ENCODE assay signal across 10 cellular contexts in the genomic region with DNA sequence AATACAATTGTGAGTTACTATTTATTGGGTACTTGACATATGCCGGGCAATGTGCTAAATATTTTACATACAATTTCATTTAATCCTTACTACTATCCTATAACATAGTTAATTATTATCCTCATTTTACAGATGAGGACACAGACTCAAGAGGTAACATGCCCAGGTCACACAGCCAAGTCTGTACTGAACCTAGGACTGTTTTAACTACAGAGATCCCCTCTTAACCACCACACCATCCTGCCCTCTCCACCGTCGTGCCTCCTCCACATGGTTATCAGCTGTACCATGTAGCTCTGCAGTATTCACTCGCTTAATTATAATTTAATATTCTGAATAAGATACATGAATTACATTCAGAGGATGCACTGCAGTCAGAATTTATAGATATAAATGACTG. TPM values are rescaled to one million over a fixed set of nuclear protein-coding genes. Genes with fewer than 3 reads are reported as not detected.
A peak's percentile ranks its signal among the peaks of the same experiment; 100 is the strongest.
DNase-seq lines count a peak whose midpoint lies in the region; ATAC-seq and TF ChIP-seq lines count a peak whose summit lies in the region.
"Had no signal": no experiment of that assay in that cellular context is flagged by ENCODE, and none has a peak within 500 bp of the region (broad histone marks: within the 10 kb centered on the region; RNA-seq: fewer than 3 reads in every experiment).

No MANE protein-coding gene starts in this region.

- TF ChIP-seq CTCF in PC-9 (conservative IDR thresholded peaks at IDR 0.05) (no peak), liver (IDR thresholded peaks at IDR 0.05; ENCODE audit: low read depth, low read length, missing input control) (no peak), lower lobe of right lung (IDR thresholded peaks at IDR 0.05) (no peak)

- H3K9me3 Mint-ChIP-seq in CD8-positive, alpha-beta memory T cell, result no peaks in the 10 kb centered on the region
- H3K9me3 Mint-ChIP-seq: stimulated activated naive B cell treated with anti-CD40 and anti-IgM and Interleukin-4, amounts not matched to agents 10 μg/mL and 1 μg/mL and 100 μg/mL, for 72 hours had no signal

- peaks cover 89% of the 10 kb centered on the region for H4K20me1 ChIP-seq in PC-9 (ENCODE audit: insufficient read depth)

- peaks cover 80% of the 10 kb centered on the region for H3K4me1 ChIP-seq in CD8-positive, alpha-beta memory T cell (ENCODE audit: insufficient read depth, low read length)
- H3K4me1 ChIP-seq in PC-9 (replicated peaks; ENCODE audit: insufficient read depth) (peaks cover 50% of the 10 kb centered on the region), liver (ENCODE audit: control insufficient read depth in 4 of 4, insufficient read depth in 4 of 4, low read length in 3 of 4) (peaks cover 8 to 78% (median 62%) of the 10 kb centered on the region in 4 donors), lower lobe of right lung (peaks cover 93% of the 10 kb centered on the region)

- no peaks in the 10 kb centered on the region for H3K9me3 ChIP-seq in CD8-positive, alpha-beta memory T cell (ENCODE audit: low read length)
- H3K9me3 ChIP-seq in PC-9 (ENCODE audit: insufficient read depth, low read depth), result no peaks in the 10 kb centered on the region
- no peaks in the 10 kb centered on the region for H3K9me3 ChIP-seq in liver (ENCODE audit: control insufficient read depth in 4 of 4, low read length in 3 of 4)
- H3K9me3 ChIP-seq in lower lobe of right lung, result no peaks in the 10 kb centered on the region

- H3K27me3 Mint-ChIP-seq in CD8-positive, alpha-beta memory T cell, result no peaks in the 10 kb centered on the region
- H3K27me3 Mint-ChIP-seq: stimulated activated naive B cell treated with anti-CD40 and anti-IgM and Interleukin-4, amounts not matched to agents 10 μg/mL and 1 μg/mL and 100 μg/mL, for 72 hours had no signal

- POLR2A ChIA-PET in CD8-positive, alpha-beta memory T cell (lab: Charles Lee), result no interaction called here
- POLR2A ChIA-PET in PC-9 (lab: Charles Lee; ENCODE audit: unreplicated experiment), result no interaction called here

- no peak overlapping the region for H3K9ac ChIP-seq in liver (ENCODE audit: low read depth in 1 of 2, low read length in 2 of 2)

- no TSS peak for BruUV-seq in PC-9 (replicated peaks; lab: Mats Ljungman, UMichigan)

- no peak overlapping the region for H3K4me3 ChIP-seq in CD8-positive, alpha-beta memory T cell (ENCODE audit: low read length)
- H3K4me3 ChIP-seq in PC-9 (no peak overlapping the region), liver (ENCODE audit: low read depth in 1 of 3, low read length in 3 of 3) (peak overlapping the region in 2 of 3 donors; percentile 11 to 31), lower lobe of right lung (no peak overlapping the region)

- no peak for TF ChIP-seq RAD21 in liver (IDR thresholded peaks at IDR 0.05)

- CTCF ChIA-PET in CD8-positive, alpha-beta memory T cell (lab: Charles Lee), result no interaction called here
- CTCF ChIA-PET in PC-9 (lab: Charles Lee), result no interaction called here

- H3K9me2 ChIP-seq in PC-9 (ENCODE audit: insufficient read depth), result no peaks in the 10 kb centered on the region

- peak; percentile 54 for ATAC-seq in GM19463 (IDR thresholded peaks at IDR 0.05; ENCODE audit: unreplicated experiment)
- ATAC-seq in lower lobe of right lung, result no peak
- no peak for ATAC-seq in HG03135 (IDR thresholded peaks at IDR 0.05; ENCODE audit: unreplicated experiment)
- no peak for ATAC-seq in Right ventricle myocardium inferior

- no peak overlapping the region for H3K27ac ChIP-seq in CD8-positive, alpha-beta memory T cell (ENCODE audit: low read depth, low read length)
- H3K27ac ChIP-seq in PC-9, result peak overlapping the region; percentile 4; the same call in 1 of the 2 replicates
- H3K27ac ChIP-seq in liver (ENCODE audit: low read depth in 1 of 2, low read length in 2 of 2), result no peak overlapping the region
- H3K27ac ChIP-seq in lower lobe of right lung, result no peak overlapping the region

- H3K4me3 Mint-ChIP-seq in CD8-positive, alpha-beta memory T cell, result peak overlapping the region in 6 of 7 donors; percentile 47 to 92 (median 67)
- H3K4me3 Mint-ChIP-seq: stimulated activated naive B cell treated with anti-CD40 and anti-IgM and Interleukin-4, amounts not matched to agents 10 μg/mL and 1 μg/mL and 100 μg/mL, for 72 hours had no signal

- 21% methylated on average over 4 of the region's 4 CpGs for whole genome bisulfite sequencing in liver

- no peak overlapping the region for H3K4me2 ChIP-seq in PC-9

- H3F3A ChIP-seq in PC-9 (ENCODE audit: insufficient read depth, low read depth), result no peaks in the 10 kb centered on the region

- no peak overlapping the region for H2AFZ ChIP-seq in PC-9

- H3K36me3 ChIP-seq in CD8-positive, alpha-beta memory T cell (ENCODE audit: insufficient read depth, low read length), result no peaks in the 10 kb centered on the region
- H3K36me3 ChIP-seq in PC-9 (ENCODE audit: low read depth) (0 out of 2 replicates have a peak, but pooled peaks cover 6% of the 10 kb centered on the region), liver (ENCODE audit: control insufficient read depth in 4 of 4, insufficient read depth in 3 of 4, low read depth in 1 of 4, low read length in 3 of 4) (peaks cover 0 to under 1% (median 0%) of the 10 kb centered on the region in 4 donors), lower lobe of right lung (no peaks in the 10 kb centered on the region)

- peaks cover 100% of the 10 kb centered on the region for H3K79me2 ChIP-seq in PC-9 (ENCODE audit: low read depth)

- no peak for DNase-seq in CD8-positive, alpha-beta memory T cell
- no peak for DNase-seq in PC-9
- no peak for DNase-seq in lower lobe of right lung
- DNase-seq in Right ventricle myocardium inferior (ENCODE audit: missing footprints), result no peak
- DNase-seq in DMS153 (lab: John Stamatoyannopoulos, UW), result no peak
- DNase-seq: NCI-H774; stimulated activated naive B cell treated with anti-CD40 and anti-IgM and Interleukin-4, amounts not matched to agents 10 μg/mL and 1 μg/mL and 100 μg/mL, for 72 hours had no signal

- peaks cover 0 to 14% (median 0%) of the 10 kb centered on the region in 3 donors for H3K36me3 Mint-ChIP-seq in CD8-positive, alpha-beta memory T cell

- H3K27ac Mint-ChIP-seq in CD8-positive, alpha-beta memory T cell, result peak overlapping the region in 7 of 8 donors; percentile 24 to 72 (median 48)
- H3K27ac Mint-ChIP-seq: stimulated activated naive B cell treated with anti-CD40 and anti-IgM and Interleukin-4, amounts not matched to agents 10 μg/mL and 1 μg/mL and 100 μg/mL, for 72 hours had no signal

- H3K27me3 ChIP-seq in CD8-positive, alpha-beta memory T cell (ENCODE audit: insufficient read depth, low read length, poor library complexity, severe bottlenecking), result no peaks in the 10 kb centered on the region
- H3K27me3 ChIP-seq in PC-9 (ENCODE audit: insufficient read depth, low read depth), result no peaks in the 10 kb centered on the region
- H3K27me3 ChIP-seq in liver (ENCODE audit: control insufficient read depth in 4 of 4, insufficient read depth in 4 of 4, low read length in 3 of 4), result no peaks in the 10 kb centered on the region
- H3K27me3 ChIP-seq in lower lobe of right lung (ENCODE audit: low read depth), result no peaks in the 10 kb centered on the region

- peaks cover 83 to 94% (median 94%) of the 10 kb centered on the region in 3 donors for H3K4me1 Mint-ChIP-seq in CD8-positive, alpha-beta memory T cell

- intact Hi-C loops in PC-9 (cut with micrococcal nuclease; ENCODE audit: unreplicated experiment), result loop anchor here (5.0 kb wide), 1 partner anchor 124 kb away; the partner anchor contains the start of gene CNTRL
- intact Hi-C loops in lower lobe of right lung (cut with DNase I), result no loop called here
- intact Hi-C loops in Right ventricle myocardium inferior (cut with DNase I), result no loop called here

TF ChIP-seq in liver, 16 proteins besides CTCF, POLR2A, EP300 and RAD21:
- no peak for TF ChIP-seq MAX (IDR thresholded peaks at IDR 0.05)

RNA-seq across cellular contexts. Expression of gene RAB14, which starts 5.3 kb away (rescaled TPM):
- total RNA-seq in CD8-positive, alpha-beta memory T cell, result 10 to 100 TPM; 81.7 to 85.4 TPM
- polyA plus RNA-seq in CD8-positive, alpha-beta memory T cell, result 51.0 TPM
- 58.1 and 82.6 TPM in 2 replicates for total RNA-seq in PC-9 (2021)
- 10 to 100 TPM; 30.2 to 42.8 TPM for total RNA-seq in liver
- 10 to 100 TPM; 25.9 to 48.2 TPM for polyA plus RNA-seq in liver
- total RNA-seq in lower lobe of right lung, result 101 TPM
- total RNA-seq in Right ventricle myocardium inferior, result 52.6 TPM

Comparison
In these comparisons a context has a peak if more than half of its experiments do, and no peak if none do; other contexts are left out.
1. H3K4me3 ChIP-seq: peak in liver (2 of 3); none in CD8-positive, alpha-beta memory T cell (single experiment), PC-9 (single experiment) and lower lobe of right lung (single experiment).